11 cellular contexts compared by ENCODE assay signal in the genomic region with DNA sequence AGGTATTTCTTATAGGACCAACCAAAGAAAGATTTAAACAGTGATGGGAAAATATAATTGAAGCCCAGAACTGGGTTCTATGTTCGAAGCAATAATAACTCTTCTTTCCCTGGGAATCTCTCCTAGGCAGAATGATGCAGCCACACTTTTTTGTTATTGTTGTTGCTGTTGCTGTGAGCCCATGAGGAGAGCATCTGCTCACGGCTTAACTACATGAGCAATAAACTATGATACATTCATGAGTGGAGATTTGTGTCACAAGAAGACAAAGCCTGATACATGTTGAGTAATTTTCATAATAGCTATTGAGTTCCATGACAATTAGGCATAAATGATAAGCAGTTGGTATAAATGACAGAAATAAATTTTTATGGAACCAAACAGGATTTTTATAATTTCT.
DNase-seq lines count a peak whose midpoint lies in the region; ATAC-seq and TF ChIP-seq lines count a peak whose summit lies in the region.
"Had no signal": no experiment of that assay in that cellular context is flagged by ENCODE, and none has a peak within 500 bp of the region (broad histone marks: within the 10 kb centered on the region; RNA-seq: fewer than 3 reads in every experiment).

No MANE protein-coding gene starts in this region.

- H3K36me3 ChIP-seq in HUES64 (ENCODE audit: insufficient read depth, low read length) (no peaks in the 10 kb centered on the region), psoas muscle (ENCODE audit: insufficient read depth in 1 of 2, low read depth in 1 of 2) (peaks cover 0 to 88% of the 10 kb centered on the region in 2 donors)

- H3K27ac ChIP-seq in HUES64 (ENCODE audit: low read depth, low read length) (peak overlapping the region; percentile 80; the same call in 1 of the 2 replicates), psoas muscle (peak overlapping the region; percentile 41)

- no peak overlapping the region for H3K4me3 ChIP-seq in HUES64 (ENCODE audit: low read length)
- no peak overlapping the region for H3K4me3 ChIP-seq in psoas muscle

- H3K36me3 Mint-ChIP-seq in CD14-positive monocyte: peaks cover 66 to 82% of the 10 kb centered on the region in 2 donors

- ATAC-seq in psoas muscle: no peak
- no peak for ATAC-seq in HG03432 (IDR thresholded peaks at IDR 0.05; ENCODE audit: unreplicated experiment)
- ATAC-seq: activated CD4-positive, alpha-beta T cell treated with anti-CD3 and anti-CD28 coated beads for 36 hours had no signal

- intact Hi-C loops in psoas muscle (cut with DNase I) (no loop called here), CD14-positive monocyte (cut with micrococcal nuclease) (no loop called here)

- no peak overlapping the region for H3K27ac Mint-ChIP-seq in CD14-positive monocyte
- H3K27ac Mint-ChIP-seq: activated CD4-positive, alpha-beta T cell treated with anti-CD3 and anti-CD28 coated beads for 36 hours had no signal

- no peaks in the 10 kb centered on the region for H3K9me3 ChIP-seq in HUES64 (ENCODE audit: insufficient read depth, low read depth, low read length)
- H3K9me3 ChIP-seq in psoas muscle: no peaks in the 10 kb centered on the region

- no peak for TF ChIP-seq CTCF in AG09319 (IDR thresholded peaks at IDR 0.05; ENCODE audit: low read depth, low read length)
- TF ChIP-seq CTCF in psoas muscle (IDR thresholded peaks at IDR 0.05): no peak
- no peak for TF ChIP-seq CTCF in CD14-positive monocyte (IDR thresholded peaks at IDR 0.05)

- no peak overlapping the region for H3K9ac ChIP-seq in HUES64 (ENCODE audit: low read depth, low read length)

- H3K27me3 Mint-ChIP-seq in CD14-positive monocyte (ENCODE audit: low read depth in 3 of 3): no peaks in the 10 kb centered on the region
- H3K27me3 Mint-ChIP-seq: activated CD4-positive, alpha-beta T cell treated with anti-CD3 and anti-CD28 coated beads for 36 hours; CD4-positive, alpha-beta T cell had no signal

- DNase-seq in AG09319 (ENCODE audit: extremely low read depth, low read depth) (peak; percentile 15), fibroblast of gingiva (ENCODE audit: low read depth) (peak; percentile 42), psoas muscle (no peak), GDM1 (lab: John Stamatoyannopoulos, UW) (no peak), CD14-positive monocyte (ENCODE audit: low spot score) (no peak), islet precursor cell (no peak)
- DNase-seq: activated CD4-positive, alpha-beta T cell treated with anti-CD3 and anti-CD28 coated beads for 36 hours; CD4-positive, alpha-beta T cell; T-helper 1 cell had no signal

- 73% methylated on average over 2 of the region's 2 CpGs for WGBS in HUES64
- 49 to 63% (median 51%) methylated on average over 2 of the region's 2 CpGs for WGBS in psoas muscle, 3 donors

- H3K27me3 ChIP-seq in HUES64 (ENCODE audit: insufficient read depth, low read length) (no peaks in the 10 kb centered on the region), psoas muscle (ENCODE audit: insufficient read depth in 3 of 3, low read length in 2 of 3) (no peaks in the 10 kb centered on the region)

- H3K4me3 Mint-ChIP-seq in CD14-positive monocyte: no peak overlapping the region
- H3K4me3 Mint-ChIP-seq: activated CD4-positive, alpha-beta T cell treated with anti-CD3 and anti-CD28 coated beads for 36 hours; CD4-positive, alpha-beta T cell had no signal

- no peaks in the 10 kb centered on the region for H3K9me3 Mint-ChIP-seq in CD14-positive monocyte
- H3K9me3 Mint-ChIP-seq: CD4-positive, alpha-beta T cell had no signal

- H3K4me1 Mint-ChIP-seq in CD14-positive monocyte: peaks cover 2% of the 10 kb centered on the region

- H3K4me1 ChIP-seq in HUES64 (ENCODE audit: insufficient read depth, low read length): peaks cover 27% of the 10 kb centered on the region
- H3K4me1 ChIP-seq in psoas muscle: no peaks in the 10 kb centered on the region

Comparison
In these comparisons a context has a peak if more than half of its experiments do, and no peak if none do; other contexts are left out.
1. DNase-seq: peak in AG09319 (single experiment) and fibroblast of gingiva (single experiment); none in psoas muscle (0 of 2), GDM1 (single experiment), CD14-positive monocyte (single experiment) and islet precursor cell (single experiment).